Comparison of ENCODE assay signal across 8 cellular contexts in the genomic region with DNA sequence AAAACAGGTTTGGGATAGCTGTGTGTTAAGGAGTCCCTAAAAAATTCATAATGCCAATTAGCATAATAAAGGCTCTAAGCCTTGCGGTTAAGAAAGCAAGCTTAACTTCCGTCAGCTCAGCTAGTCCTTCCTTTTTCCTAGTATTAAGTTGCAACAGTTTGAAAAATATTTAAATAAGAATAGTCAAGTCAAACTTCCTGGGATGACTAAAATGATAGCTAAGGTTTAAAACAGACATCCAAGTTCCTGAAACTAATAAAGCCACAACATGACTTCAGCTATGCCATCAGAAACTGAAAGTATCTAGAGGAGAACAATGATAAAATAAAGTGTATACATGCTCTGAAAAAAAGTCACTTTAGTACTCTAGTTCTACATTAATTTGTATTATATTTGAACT. TPM values are rescaled to one million over a fixed set of nuclear protein-coding genes. Genes with fewer than 3 reads are reported as not detected.
DNase-seq lines count a peak whose midpoint lies in the region; ATAC-seq and TF ChIP-seq lines count a peak whose summit lies in the region.

No MANE protein-coding gene starts in this region.

- TF ChIP-seq CTCF in AG10803 (conservative IDR thresholded peaks at IDR 0.05; ENCODE audit: low read length): no peak

- H3K4me3 ChIP-seq in AG10803 (ENCODE audit: low read length): peak overlapping the region; percentile 89

- ATAC-seq in HG02588 (IDR thresholded peaks at IDR 0.05; ENCODE audit: unreplicated experiment): no peak

- in situ Hi-C loops in KBM-7 (cut with MboI; ENCODE audit: low pct_unique_long_range_greater_than_20kb, low sequenced_read_pairs): no loop called here

- DNase-seq in AG10803 (ENCODE audit: low read depth) (peak; percentile 21), KBM-7 (peak; percentile 40), astrocyte of the hippocampus (ENCODE audit: low read depth, low spot score) (peak; percentile 33), lung microvascular endothelial cell (ENCODE audit: low read depth in 2 of 2) (peak; percentile 42 to 65), NCI-H2107 (lab: John Stamatoyannopoulos, UW) (no peak), NCI-H526 (lab: John Stamatoyannopoulos, UW) (no peak), SHP77 (lab: John Stamatoyannopoulos, UW) (no peak)

RNA-seq across cellular contexts. Expression of a gene that starts 3.4 kb away (rescaled TPM):
- total RNA-seq in lung microvascular endothelial cell: 9.8 and 15.7 TPM in 2 replicates

Comparison
In these comparisons a context has a peak if more than half of its experiments do, and no peak if none do; other contexts are left out.
1. DNase-seq: peak in AG10803 (single experiment), KBM-7 (single experiment), astrocyte of the hippocampus (single experiment) and lung microvascular endothelial cell (2 of 2); none in NCI-H2107 (single experiment), NCI-H526 (0 of 2) and SHP77 (0 of 2).